15 cellular contexts compared by ENCODE assay signal in the genomic region with DNA sequence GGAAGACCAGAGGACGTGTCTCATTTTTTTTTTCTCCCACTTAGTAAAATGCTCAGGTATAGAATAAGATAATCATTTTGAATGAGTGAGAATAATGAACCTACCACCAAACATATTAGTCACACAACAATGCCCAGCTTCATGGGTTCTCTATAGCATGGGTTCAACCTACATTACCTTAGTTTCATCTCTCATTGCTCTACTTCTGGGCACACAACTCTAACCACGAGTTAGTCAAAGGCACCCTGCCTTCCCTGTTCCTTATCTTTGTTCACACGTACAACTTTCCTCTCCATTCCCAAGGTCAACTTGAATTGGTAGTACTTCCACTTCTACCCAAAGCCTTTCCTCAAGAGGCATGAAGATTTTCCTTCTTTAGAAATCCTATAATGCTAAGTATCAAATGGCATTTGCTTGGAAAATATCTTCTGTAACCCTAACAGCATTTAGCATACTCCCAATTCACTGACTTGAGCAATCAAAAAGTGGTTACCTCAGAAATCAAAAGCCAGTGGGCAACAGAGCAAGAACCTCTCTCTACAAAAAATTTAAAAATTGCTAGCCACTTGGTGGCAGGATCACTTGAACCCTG. TPM values are rescaled to one million over a fixed set of nuclear protein-coding genes. Genes with fewer than 3 reads are reported as not detected.
DNase-seq lines count a peak whose midpoint lies in the region; ATAC-seq, FAIRE-seq and TF ChIP-seq lines count a peak whose summit lies in the region.
"Had no signal": no experiment of that assay in that cellular context is flagged by ENCODE, and none has a peak within 500 bp of the region (broad histone marks: within the 10 kb centered on the region; RNA-seq: fewer than 3 reads in every experiment).

No MANE protein-coding gene starts in this region.

- no peaks in the 10 kb centered on the region for H3K27me3 Mint-ChIP-seq in HFFc6 (ENCODE audit: insufficient read depth)
- H3K27me3 Mint-ChIP-seq in activated naive CD8-positive, alpha-beta T cell, result no peaks in the 10 kb centered on the region

- H3K36me3 ChIP-seq in transverse colon, result no peaks in the 10 kb centered on the region
- H3K36me3 ChIP-seq: uterus had no signal

- FAIRE-seq in D721Med (lab: Jason Lieb, UNC), result no peak

- H3K9me3 Mint-ChIP-seq in activated naive CD4-positive, alpha-beta T cell treated with anti-CD3 and anti-CD28 coated beads, Interleukin-2, amount 50 U/mL, for 72 hours, result peaks cover 0 to 4% of the 10 kb centered on the region in 2 donors
- no peaks in the 10 kb centered on the region for H3K9me3 Mint-ChIP-seq in HFFc6
- H3K9me3 Mint-ChIP-seq in activated naive CD8-positive, alpha-beta T cell (ENCODE audit: low read depth), result peaks cover 7% of the 10 kb centered on the region
- no peaks in the 10 kb centered on the region for H3K9me3 Mint-ChIP-seq in stimulated activated effector memory CD8-positive, alpha-beta T cell treated with anti-CD3 and anti-CD28 coated beads, Interleukin-12 subunit alpha, Interleukin-12 subunit beta, amount 100 ng/mL, for 72 hours

- H3K36me3 Mint-ChIP-seq in activated naive CD4-positive, alpha-beta T cell treated with anti-CD3 and anti-CD28 coated beads, Interleukin-2, amount 50 U/mL, for 72 hours, result peaks cover 26 to 75% of the 10 kb centered on the region in 2 donors
- H3K36me3 Mint-ChIP-seq in HFFc6 (ENCODE audit: low read depth), result peaks cover 66% of the 10 kb centered on the region
- H3K36me3 Mint-ChIP-seq in activated naive CD8-positive, alpha-beta T cell, result peaks cover 40% of the 10 kb centered on the region
- H3K36me3 Mint-ChIP-seq in stimulated activated effector memory CD8-positive, alpha-beta T cell treated with anti-CD3 and anti-CD28 coated beads, Interleukin-12 subunit alpha, Interleukin-12 subunit beta, amount 100 ng/mL, for 72 hours, result peaks cover 96% of the 10 kb centered on the region

- DNase-seq in activated naive CD4-positive, alpha-beta T cell treated with anti-CD3 and anti-CD28 coated beads, Interleukin-2, amount 50 U/mL, for 72 hours (ENCODE audit: low spot score in 2 of 2), result no peak
- DNase-seq in activated naive CD4-positive, alpha-beta T cell treated with anti-CD3 and anti-CD28 coated beads, Interleukin-2, amount 50 U/mL, for 16 hours, result no peak
- DNase-seq in HFFc6 (no peak), NCI-H774 (lab: John Stamatoyannopoulos, UW) (no peak), transverse colon (no peak), D721Med (ENCODE audit: insufficient read length, low spot score) (no peak)
- no peak for DNase-seq in stimulated activated effector memory CD8-positive, alpha-beta T cell treated with anti-CD3 and anti-CD28 coated beads, Interleukin-12 subunit alpha, Interleukin-12 subunit beta, amount 100 ng/mL, for 72 hours (ENCODE audit: low spot score in 2 of 2)
- DNase-seq: activated CD4-positive, alpha-beta T cell treated with anti-CD3 and anti-CD28 coated beads, Interleukin-2, amount 50 U/mL, for 48 hours; aorta; KBM-7; NCI-H1092; NCI-H526; uterus had no signal

- no peaks in the 10 kb centered on the region for H3K9me3 ChIP-seq in transverse colon
- H3K9me3 ChIP-seq: uterus had no signal

- no peaks in the 10 kb centered on the region for H3K27me3 ChIP-seq in transverse colon
- H3K27me3 ChIP-seq: uterus had no signal

- ATAC-seq in activated naive CD4-positive, alpha-beta T cell treated with anti-CD3 and anti-CD28 coated beads, Interleukin-2, amount 50 U/mL, for 72 hours, result peak; percentile 53 to 72
- peak; percentile 78 for ATAC-seq in stimulated activated effector memory CD8-positive, alpha-beta T cell treated with anti-CD3 and anti-CD28 coated beads, Interleukin-12 subunit alpha, Interleukin-12 subunit beta, amount 100 ng/mL, for 72 hours

- H3K27ac Mint-ChIP-seq in activated naive CD4-positive, alpha-beta T cell treated with anti-CD3 and anti-CD28 coated beads, Interleukin-2, amount 50 U/mL, for 72 hours, result peak overlapping the region; percentile 28 to 81
- peak overlapping the region; percentile 86 for H3K27ac Mint-ChIP-seq in HFFc6
- H3K27ac Mint-ChIP-seq in activated naive CD8-positive, alpha-beta T cell, result peak overlapping the region; percentile 7
- no peak overlapping the region for H3K27ac Mint-ChIP-seq in stimulated activated effector memory CD8-positive, alpha-beta T cell treated with anti-CD3 and anti-CD28 coated beads, Interleukin-12 subunit alpha, Interleukin-12 subunit beta, amount 100 ng/mL, for 72 hours

- no peak for TF ChIP-seq EP300 in transverse colon (IDR thresholded peaks at IDR 0.05; ENCODE audit: low read depth)

- no peak for TF ChIP-seq POLR2A in transverse colon (IDR thresholded peaks at IDR 0.05)

- peaks cover 56% of the 10 kb centered on the region for H3K4me1 Mint-ChIP-seq in HFFc6 (ENCODE audit: low read depth)
- H3K4me1 Mint-ChIP-seq in activated naive CD8-positive, alpha-beta T cell (ENCODE audit: low read depth), result peaks cover 49% of the 10 kb centered on the region
- peaks cover 30% of the 10 kb centered on the region for H3K4me1 Mint-ChIP-seq in stimulated activated effector memory CD8-positive, alpha-beta T cell treated with anti-CD3 and anti-CD28 coated beads, Interleukin-12 subunit alpha, Interleukin-12 subunit beta, amount 100 ng/mL, for 72 hours

- H3K4me1 ChIP-seq in transverse colon, result peaks cover 0 to 36% (median 9%) of the 10 kb centered on the region in 4 donors
- H3K4me1 ChIP-seq: uterus had no signal

- no peak overlapping the region for H3K27ac ChIP-seq in transverse colon
- H3K27ac ChIP-seq: uterus had no signal

- intact Hi-C loops in transverse colon (cut with DNase I; ENCODE audit: low total_unique reads), result no loop called here

- H3K4me3 ChIP-seq in transverse colon, result no peak overlapping the region
- H3K4me3 ChIP-seq: SK-N-MC, uterus had no signal

- in situ Hi-C loops in transverse colon (cut with MboI; ENCODE audit: low pct_ligation_motif_present in 1 of 4, low pct_unique_long_range_greater_than_20kb in 1 of 4, low sequenced_read_pairs in 3 of 4), result no loop called here

- 64 to 65% methylated on average over 3 of the region's 3 CpGs for WGBS in transverse colon (ENCODE audit: low coverage in 1 of 2), 2 donors

- TF ChIP-seq CTCF in HFFc6 (IDR thresholded peaks at IDR 0.05) (no peak), transverse colon (IDR thresholded peaks at IDR 0.05) (no peak), D721Med (IDR thresholded peaks at IDR 0.05; ENCODE audit: insufficient read depth, missing control alignments) (no peak)

- no peak overlapping the region for H3K4me3 Mint-ChIP-seq in HFFc6
- H3K4me3 Mint-ChIP-seq in activated naive CD8-positive, alpha-beta T cell, result no peak overlapping the region
- H3K4me3 Mint-ChIP-seq in stimulated activated effector memory CD8-positive, alpha-beta T cell treated with anti-CD3 and anti-CD28 coated beads, Interleukin-12 subunit alpha, Interleukin-12 subunit beta, amount 100 ng/mL, for 72 hours, result no peak overlapping the region

RNA-seq across cellular contexts. Expression of a gene that starts 20.9 kb away (rescaled TPM):
- 100 to 1,000 TPM; 185 to 239 TPM for total RNA-seq in activated naive CD4-positive, alpha-beta T cell treated with anti-CD3 and anti-CD28 coated beads, Interleukin-2, amount 50 U/mL, for 72 hours
- 100 to 1,000 TPM in 5 of 6 experiments, 10 to 100 TPM in 1; 76.7 to 144 (median 132) TPM for total RNA-seq in HFFc6 (2021; fragmentation: NEBNext Ultra II Directional; extraction: Animal tissue kit (Norgen Biotek cat#: 25700))
- total RNA-seq in transverse colon, result 100 to 1,000 TPM in 3 of 4 donors, 10 to 100 TPM in 1; 96.9 to 175 (median 111) TPM
